In the genomic region with DNA sequence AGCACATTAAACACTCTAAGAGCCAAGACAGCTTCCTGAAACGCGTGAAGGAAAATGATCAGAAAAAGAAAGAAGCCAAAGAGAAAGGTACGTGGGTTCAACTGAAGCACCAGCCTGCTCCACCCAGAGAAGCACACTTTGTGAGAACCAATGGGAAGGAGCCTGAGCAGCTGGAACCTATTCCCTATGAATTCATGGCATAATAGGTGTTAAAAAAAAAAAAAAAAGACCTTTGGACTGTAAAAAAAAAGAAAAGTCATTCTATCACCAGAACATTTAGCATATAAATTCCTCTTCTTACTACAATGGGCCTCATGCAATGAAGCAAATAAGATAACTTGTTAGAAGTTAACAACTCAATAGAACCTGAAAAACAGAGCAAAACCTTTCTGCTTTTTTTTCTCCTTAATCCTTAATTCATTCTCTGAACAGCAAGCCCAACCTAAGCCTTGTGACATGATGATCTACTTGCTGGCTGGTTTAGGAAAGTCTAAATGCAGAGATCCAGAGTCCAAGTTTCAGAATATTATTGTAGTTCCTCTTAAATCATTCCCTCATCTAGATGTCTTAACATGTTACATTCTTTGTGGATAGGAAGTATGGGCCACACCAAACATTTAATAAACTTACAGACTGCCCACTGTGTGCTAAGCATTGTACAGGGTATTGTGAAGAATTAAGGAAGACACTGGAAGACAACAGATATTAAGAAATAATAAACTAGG, we compare ENCODE assay signal across 23 cellular contexts. TPM values are rescaled to one million over a fixed set of nuclear protein-coding genes. Genes with fewer than 3 reads are reported as not detected.
DNase-seq lines count a peak whose midpoint lies in the region; ATAC-seq, FAIRE-seq and TF ChIP-seq lines count a peak whose summit lies in the region.
"Had no signal": no experiment of that assay in that cellular context is flagged by ENCODE, and none has a peak within 500 bp of the region (broad histone marks: within the 10 kb centered on the region; RNA-seq: fewer than 3 reads in every experiment).

No MANE protein-coding gene starts in this region.

- no peak overlapping the region for H2BK5ac ChIP-seq in H1 (ENCODE audit: low read depth, low read length)
- H2BK5ac ChIP-seq in trophoblast cell (ENCODE audit: low read depth, low read length, poor library complexity), result no peak overlapping the region

- TF ChIP-seq EP300 in HepG2 (IDR thresholded peaks at IDR 0.05; ENCODE audit: low read depth in 2 of 2, low read length in 2 of 2), result no peak
- TF ChIP-seq EP300 in HepG2 (CRISPR knock-in tag; IDR thresholded peaks at IDR 0.05; ENCODE audit: borderline replicate concordance), result no peak
- TF ChIP-seq EP300 in H1 (IDR thresholded peaks at IDR 0.05; ENCODE audit: borderline replicate concordance in 1 of 2, low read depth in 2 of 2, low read length in 2 of 2), result no peak

- H2BK20ac ChIP-seq in H1 (ENCODE audit: low read length), result no peak overlapping the region

- TF ChIP-seq CTCF in HepG2 (CRISPR knock-in tag; IDR thresholded peaks at IDR 0.05) (no peak), right lobe of liver (IDR thresholded peaks at IDR 0.05) (no peak), H1 (IDR thresholded peaks at IDR 0.05; ENCODE audit: control extremely low read depth in 1 of 3, insufficient read depth in 1 of 3, low read depth in 1 of 3, low read length in 3 of 3) (no peak)

- H3K56ac ChIP-seq in H1 (replicated peaks; ENCODE audit: insufficient read length, low read depth, low read length), result no peak overlapping the region

- TF ChIP-seq RAD21 in HepG2 (CRISPR knock-in tag; IDR thresholded peaks at IDR 0.05) (no peak), H1 (IDR thresholded peaks at IDR 0.05 in 1 of 2, conservative IDR thresholded peaks at IDR 0.05 in 1 of 2; ENCODE audit: low read depth in 2 of 2, low read length in 2 of 2) (no peak)

- no peak overlapping the region for H3K27ac ChIP-seq in HepG2 (ENCODE audit: extremely low read length, insufficient read depth, low read length)
- no peak overlapping the region for H3K27ac ChIP-seq in right lobe of liver
- no peak overlapping the region for H3K27ac ChIP-seq in H1 (ENCODE audit: low read depth, low read length)
- no peak overlapping the region for H3K27ac ChIP-seq in trophoblast cell (ENCODE audit: low read depth, low read length)
- H3K27ac ChIP-seq: A549, C4-2B, HL-60, PC-9, SJSA1 had no signal

- TF ChIP-seq POLR2A in HepG2 (IDR thresholded peaks at IDR 0.05; ENCODE audit: insufficient read depth in 1 of 2, low read depth in 2 of 2, low read length in 2 of 2), result no peak
- TF ChIP-seq POLR2A in right lobe of liver (IDR thresholded peaks at IDR 0.05), result no peak
- no peak for TF ChIP-seq POLR2A in H1 (IDR thresholded peaks at IDR 0.05; ENCODE audit: control extremely low read depth in 1 of 2, low read depth in 2 of 2, low read length in 2 of 2)

- H3K4me1 ChIP-seq in HepG2 (ENCODE audit: insufficient read depth, low read length) (no peaks in the 10 kb centered on the region), right lobe of liver (peaks cover 0 to 16% (median 0%) of the 10 kb centered on the region in 4 donors), H1 (replicated peaks in 1 of 4; ENCODE audit: control insufficient read depth in 3 of 4, insufficient read depth in 4 of 4, low read length in 3 of 4) (peaks cover 0 to 7% (median 2%) of the 10 kb centered on the region in 4 experiments; a peak in 2 of 7 replicates), trophoblast cell (ENCODE audit: control insufficient read depth in 1 of 2, insufficient read depth in 2 of 2, low read length in 2 of 2) (no peaks in the 10 kb centered on the region)
- H3K4me1 ChIP-seq: A549, SJSA1 had no signal

- H4K8ac ChIP-seq in H1 (ENCODE audit: extremely low read depth, insufficient read depth, low read length), result no peak overlapping the region
- H4K8ac ChIP-seq in trophoblast cell (ENCODE audit: low read depth, low read length), result no peak overlapping the region

- H3K4me2 ChIP-seq in HepG2 (ENCODE audit: low read depth, low read length), result no peak overlapping the region
- H3K4me2 ChIP-seq in H1 (ENCODE audit: insufficient read depth in 1 of 2, low read depth in 2 of 2, low read length in 2 of 2), result peak overlapping the region; percentile 5 to 6; a peak in 2 of 4 replicates
- H3K4me2 ChIP-seq in trophoblast cell (ENCODE audit: low read length), result no peak overlapping the region
- H3K4me2 ChIP-seq: A549, PC-9 had no signal

- CTCF ChIA-PET in HepG2 (lab: Yijun Ruan, JAX; ENCODE audit: low intra/inter-chr PET ratio, low total read pairs), result no interaction called here
- CTCF ChIA-PET in H1 (lab: Charles Lee; ENCODE audit: partially characterized antibody), result interaction anchor here (1.0 to 3.8 kb wide), 2 partner anchors 8 to 56 kb away, joined by 3 to 15 read pairs; no protein-coding TSS in a partner anchor

- H3K4ac ChIP-seq in H1 (replicated peaks; ENCODE audit: insufficient read length, low read depth, low read length), result no peak overlapping the region
- H3K4ac ChIP-seq in trophoblast cell (ENCODE audit: low read depth, low read length), result no peak overlapping the region

- DNase-seq in HepG2 (ENCODE audit: low spot score) (no peak), right lobe of liver (no peak), H1 (ENCODE audit: low read depth in 1 of 2, low spot score in 2 of 2) (no peak), left colon (peak; percentile 9 to 41), trophoblast cell (no peak), DMS53 (lab: John Stamatoyannopoulos, UW) (no peak)
- DNase-seq in activated CD4-positive, alpha-beta T cell treated with anti-CD3 and anti-CD28 coated beads for 4 hours, result no peak
- DNase-seq: GOT3, HFFc6, KBM-7, NCI-H1436, NCI-H2029, NCI-H2171, NCI-H748 treated with DMSO at 0.1 percent for 48 hours, PC-9 had no signal

- WGBS in HepG2 (ENCODE audit: low lambda C conversion rate), result 97% methylated on average over 3 of the region's 3 CpGs
- 86% methylated on average over 3 of the region's 3 CpGs for WGBS in right lobe of liver (ENCODE audit: insufficient coverage, low coverage, low lambda C conversion rate, missing lambda C conversion rate)
- WGBS in H1 (ENCODE audit: extremely low coverage in 1 of 2, insufficient coverage in 1 of 2, insufficient read length in 1 of 2, insufficient replicate concordance in 2 of 2, low coverage in 1 of 2, low lambda C conversion rate in 2 of 2, missing lambda C conversion rate in 1 of 2), 2 experiments, result 25% methylated on average over 3 of the region's 3 CpGs; no CpG with 5 or more reads in 1 of the 2 experiments
- WGBS in trophoblast cell (ENCODE audit: extremely low coverage, insufficient coverage, insufficient read length), result no CpG with 5 or more reads among the region's 3 CpGs

- H2AFZ ChIP-seq in HepG2 (ENCODE audit: low read length) (no peak overlapping the region), H1 (ENCODE audit: low read length) (no peak overlapping the region; the same call in 1 of the 2 replicates), trophoblast cell (ENCODE audit: insufficient read depth, low read length, poor library complexity) (no peak overlapping the region)
- H2AFZ ChIP-seq: PC-9 had no signal

- H3K79me1 ChIP-seq in H1 (ENCODE audit: low read depth, low read length), result no peaks in the 10 kb centered on the region
- no peaks in the 10 kb centered on the region for H3K79me1 ChIP-seq in trophoblast cell (ENCODE audit: low read length)

- H3K23me2 ChIP-seq in H1 (ENCODE audit: low read depth, low read length), result no peaks in the 10 kb centered on the region

- H3K9ac ChIP-seq in HepG2 (ENCODE audit: insufficient read depth, low read depth, low read length) (no peak overlapping the region), H1 (replicated peaks in 1 of 4; ENCODE audit: extremely low read depth in 1 of 4, low read depth in 3 of 4, low read length in 3 of 4) (no peak overlapping the region), trophoblast cell (ENCODE audit: low read length) (no peak overlapping the region)

- H2BK12ac ChIP-seq in H1 (ENCODE audit: low read depth, low read length) (no peak overlapping the region), trophoblast cell (ENCODE audit: low read length) (no peak overlapping the region)

- no TSS peak for BruUV-seq in HepG2 (replicated peaks; lab: Mats Ljungman, UMichigan)

- in situ Hi-C loops in HepG2 (cut with HindIII; ENCODE audit: extremely low pct_ligation_motif_present, low pct_unique_long_range_greater_than_20kb), result no loop called here

- H2AK5ac ChIP-seq in H1 (ENCODE audit: low read depth, low read length) (no peak overlapping the region), trophoblast cell (ENCODE audit: low read length) (no peak overlapping the region)

- no peak for ATAC-seq in HepG2
- ATAC-seq in right lobe of liver, result no peak
- peak; percentile 84 for ATAC-seq in left colon
- no peak for ATAC-seq in GM21528 (IDR thresholded peaks at IDR 0.05; ENCODE audit: low FRiP score, unreplicated experiment)
- ATAC-seq: A549 had no signal

- no peak overlapping the region for H4K91ac ChIP-seq in H1 (replicated peaks; ENCODE audit: insufficient read length, low read length)
- no peak overlapping the region for H4K91ac ChIP-seq in trophoblast cell (ENCODE audit: low read depth, low read length)

- H3K79me2 ChIP-seq in HepG2 (ENCODE audit: insufficient read depth, low read length) (no peaks in the 10 kb centered on the region), H1 (ENCODE audit: control insufficient read depth in 1 of 2, insufficient read depth in 2 of 2, low read length in 2 of 2) (no peaks in the 10 kb centered on the region), trophoblast cell (ENCODE audit: control insufficient read depth, insufficient read depth, low read length, poor library complexity) (no peaks in the 10 kb centered on the region)

- H3K18ac ChIP-seq in H1 (ENCODE audit: extremely low read depth, low read length) (peak overlapping the region; percentile 63; the same call in 1 of the 2 replicates), trophoblast cell (ENCODE audit: low read length) (no peak overlapping the region)

- peak overlapping the region; percentile 92 for H2BK120ac ChIP-seq in H1 (replicated peaks; ENCODE audit: low read depth, low read length)
- H2BK120ac ChIP-seq in trophoblast cell (ENCODE audit: insufficient read depth, low read length, poor library complexity), result no peak overlapping the region

- intact Hi-C loops in HepG2 (cut with micrococcal nuclease; ENCODE audit: unreplicated experiment) (no loop called here), right lobe of liver (cut with DNase I) (no loop called here), left colon (cut with DNase I, micrococcal nuclease) (no loop called here)

- POLR2A ChIA-PET in HepG2 (lab: Yijun Ruan, JAX), result interaction anchor here (1.0 to 1.6 kb wide), 2 partner anchors 11 to 55 kb away, joined by 3 to 4 read pairs; no protein-coding TSS in a partner anchor
- POLR2A ChIA-PET in H1 (lab: Charles Lee; ENCODE audit: partially characterized antibody), result interaction anchor here (1.2 to 2.1 kb wide), 3 partner anchors 8 to 256 kb away, joined by 3 to 5 read pairs (median 4); a partner anchor contains a TSS

- peak overlapping the region; percentile 80 for H4K5ac ChIP-seq in H1 (ENCODE audit: insufficient read length, low read depth, low read length)

- no peak overlapping the region for H4K12ac ChIP-seq in trophoblast cell (ENCODE audit: low read depth, low read length)

- no peak overlapping the region for H3K23ac ChIP-seq in H1 (ENCODE audit: insufficient read length)
- H3K23ac ChIP-seq in trophoblast cell (ENCODE audit: low read length), result no peak overlapping the region

- no peaks in the 10 kb centered on the region for H3K27me3 ChIP-seq in HepG2 (ENCODE audit: control insufficient read depth in 1 of 2, insufficient read depth in 2 of 2, low read length in 2 of 2)
- no peaks in the 10 kb centered on the region for H3K27me3 ChIP-seq in right lobe of liver
- no peaks in the 10 kb centered on the region for H3K27me3 ChIP-seq in H1 (replicated peaks in 1 of 4; ENCODE audit: control insufficient read depth in 3 of 4, extremely low read depth in 1 of 4, insufficient read depth in 3 of 4, low read length in 3 of 4)
- no peaks in the 10 kb centered on the region for H3K27me3 ChIP-seq in trophoblast cell (ENCODE audit: insufficient read depth, low read length)
- H3K27me3 ChIP-seq: SJSA1 had no signal

- H3K4me3 ChIP-seq in HepG2 (replicated peaks in 1 of 3; ENCODE audit: insufficient read depth in 1 of 3, low read depth in 2 of 3, low read length in 3 of 3) (no peak overlapping the region), right lobe of liver (no peak overlapping the region), H1 (ENCODE audit: extremely low read depth in 1 of 4, insufficient read depth in 2 of 4, low read depth in 3 of 4, low read length in 4 of 4) (no peak overlapping the region; a peak in 1 of 8 replicates), trophoblast cell (ENCODE audit: low read depth, low read length) (no peak overlapping the region)
- H3K4me3 ChIP-seq: A549, PC-9, SJSA1 had no signal

- no peak overlapping the region for H2BK15ac ChIP-seq in H1 (ENCODE audit: low read length)

- no peaks in the 10 kb centered on the region for H4K20me1 ChIP-seq in HepG2 (ENCODE audit: insufficient read depth, low read length)
- H4K20me1 ChIP-seq in H1 (replicated peaks in 1 of 2; ENCODE audit: control insufficient read depth in 1 of 2, insufficient read depth in 2 of 2, low read length in 2 of 2), result no peaks in the 10 kb centered on the region

- H3K36me3 ChIP-seq in HepG2 (replicated peaks in 1 of 2; ENCODE audit: control insufficient read depth in 1 of 2, insufficient read depth in 2 of 2, low read length in 2 of 2) (peaks cover 7 to 18% of the 10 kb centered on the region in 2 experiments), right lobe of liver (no peaks in the 10 kb centered on the region), H1 (ENCODE audit: control insufficient read depth in 2 of 4, insufficient read depth in 4 of 4, low read length in 3 of 4) (peaks cover 0 to 15% (median 4%) of the 10 kb centered on the region in 4 experiments; a peak in 4 of 8 replicates), trophoblast cell (ENCODE audit: control insufficient read depth in 1 of 2, insufficient read depth in 2 of 2, low read length in 2 of 2) (peaks cover 0 to 2% of the 10 kb centered on the region in 2 experiments)

- H3K9me3 ChIP-seq in HepG2 (ENCODE audit: low read length) (no peaks in the 10 kb centered on the region), right lobe of liver (no peaks in the 10 kb centered on the region), H1 (ENCODE audit: insufficient read depth in 2 of 2, low read depth in 1 of 2, low read length in 1 of 2) (no peaks in the 10 kb centered on the region), trophoblast cell (ENCODE audit: insufficient read depth, low read depth, low read length) (no peaks in the 10 kb centered on the region)
- H3K9me3 ChIP-seq: A549, SJSA1 had no signal

- H3K14ac ChIP-seq in H1 (ENCODE audit: insufficient read length) (no peak overlapping the region), trophoblast cell (ENCODE audit: low read length) (no peak overlapping the region)

- FAIRE-seq in HepG2 (lab: Jason Lieb, UNC) (no peak), H1 (lab: Jason Lieb, UNC) (no peak)
- FAIRE-seq: A549, GM12892, HTR-8/SVneo had no signal

RNA-seq across cellular contexts. Expression of a gene that starts 45.4 kb away (rescaled TPM):
- 37.5 and 56.0 TPM in 2 replicates for total RNA-seq in HepG2 (2016; rRNA removed; fragmentation: Illumina TruSeq; extraction: Trizol)
- total RNA-seq in HepG2 (2016; cell fraction: cytosol; rRNA removed; fragmentation: Illumina TruSeq; extraction: Trizol; ENCODE audit: low read depth), result 16.6 and 20.8 TPM in 2 replicates
- total RNA-seq in HepG2 (2016; cell fraction: insoluble cytoplasmic fraction; rRNA removed; fragmentation: Illumina TruSeq; extraction: Trizol), result 33.8 and 58.4 TPM in 2 replicates
- 19.3 and 20.3 TPM in 2 replicates for total RNA-seq in HepG2 (2016; cell fraction: membrane; rRNA removed; fragmentation: Illumina TruSeq; extraction: Trizol)
- 37.0 and 37.3 TPM in 2 replicates for total RNA-seq in HepG2 (2016; cell fraction: nucleus; rRNA removed; fragmentation: Illumina TruSeq; extraction: Trizol)
- 11.7 and 13.3 TPM in 2 replicates for polyA plus RNA-seq in HepG2 (2011; rRNA removed)
- polyA plus RNA-seq in HepG2 (2011; cell fraction: cytosol; rRNA removed), result 6.1 and 11.1 TPM in 2 replicates
- polyA plus RNA-seq in HepG2 (2011; cell fraction: nucleus; rRNA removed), result 9.8 and 16.5 TPM in 2 replicates
- 5.2 and 10.0 TPM in 2 replicates for polyA plus RNA-seq in HepG2 (2012)
- polyA plus RNA-seq in HepG2 (2016; cell fraction: cytosol; fragmentation: Illumina TruSeq; extraction: Trizol; ENCODE audit: low read depth), result 1.1 TPM in 2 replicates
- 25.6 and 29.6 TPM in 2 replicates for polyA plus RNA-seq in HepG2 (2016; cell fraction: insoluble cytoplasmic fraction; fragmentation: Illumina TruSeq; extraction: Trizol; ENCODE audit: low read depth)
- polyA plus RNA-seq in HepG2 (2016; cell fraction: membrane; fragmentation: Illumina TruSeq; extraction: Trizol; ENCODE audit: low read depth), result 3.8 and 3.9 TPM in 2 replicates
- polyA plus RNA-seq in HepG2 (2016; cell fraction: nucleus; fragmentation: Illumina TruSeq; extraction: Trizol; ENCODE audit: insufficient read depth, low read depth), result 39.1 and 42.0 TPM in 2 replicates
- polyA minus RNA-seq in HepG2 (2011; rRNA and poly(A)+ RNA removed; ENCODE audit: low replicate concordance), result 45.8 and 194 TPM in 2 replicates
- polyA minus RNA-seq in HepG2 (2011; cell fraction: cytosol; rRNA and poly(A)+ RNA removed), result 13.8 and 15.9 TPM in 2 replicates
- 29.7 and 36.7 TPM in 2 replicates for polyA minus RNA-seq in HepG2 (2011; cell fraction: nucleus; rRNA and poly(A)+ RNA removed)
- total RNA-seq in right lobe of liver, result 1 to 10 TPM; 3.1 to 6.7 (median 3.9) TPM
- 39.2 and 40.3 TPM in 2 replicates for total RNA-seq in H1 (2021; fragmentation: NEBNext Ultra II Directional; extraction: Animal tissue kit (Norgen Biotek cat#: 25700))
- polyA plus RNA-seq in H1 (2011; rRNA removed), result 30.7 and 34.5 TPM in 2 replicates
- polyA plus RNA-seq in H1 (2011; cell fraction: cytosol; rRNA removed), result 36.0 TPM
- polyA plus RNA-seq in H1 (2011; cell fraction: nucleus; rRNA removed), result 68.6 TPM
- 26.1 to 36.6 TPM (median 31.4 TPM) in 4 replicates for polyA plus RNA-seq in H1 (2012, experiment 1 of 2)
- 1.6 TPM for polyA plus RNA-seq in H1 (2012, experiment 2 of 2)
- 17.5 TPM for polyA plus RNA-seq in H1 (2013, experiment 1 of 2)
- polyA plus RNA-seq in H1 (2013, experiment 2 of 2), result 18.4 TPM
- 105 and 135 TPM in 2 replicates for polyA minus RNA-seq in H1 (2011; rRNA and poly(A)+ RNA removed)
- 33.2 TPM for polyA minus RNA-seq in H1 (2011; cell fraction: cytosol; rRNA and poly(A)+ RNA removed)
- polyA minus RNA-seq in H1 (2011; cell fraction: nucleus; rRNA and poly(A)+ RNA removed), result 58.3 TPM
- total RNA-seq in left colon, result 10 to 100 TPM in 1 of 2 donors, 1 to 10 TPM in 1; 7.0 to 10.3 TPM
- polyA plus RNA-seq in trophoblast cell (2013), result 9.1 and 9.8 TPM in 2 replicates

RNA-seq across cellular contexts. Expression of a gene that starts 54.7 kb away (rescaled TPM):
- 0.11 TPM in 2 replicates for total RNA-seq in HepG2 (2016; rRNA removed; fragmentation: Illumina TruSeq; extraction: Trizol)
- total RNA-seq in HepG2 (2016; cell fraction: cytosol; rRNA removed; fragmentation: Illumina TruSeq; extraction: Trizol; ENCODE audit: low read depth), result 0.09 and 0.20 TPM in 2 replicates
- total RNA-seq in HepG2 (2016; cell fraction: insoluble cytoplasmic fraction; rRNA removed; fragmentation: Illumina TruSeq; extraction: Trizol), result 0.04 and 0.16 TPM in 2 replicates
- total RNA-seq in HepG2 (2016; cell fraction: membrane; rRNA removed; fragmentation: Illumina TruSeq; extraction: Trizol), result 0.14 and 0.19 TPM in 2 replicates
- total RNA-seq in HepG2 (2016; cell fraction: nucleus; rRNA removed; fragmentation: Illumina TruSeq; extraction: Trizol), result not detected in 2 replicates
- polyA plus RNA-seq in HepG2 (2011; rRNA removed), result 0.04 and 0.05 TPM in 2 replicates
- polyA plus RNA-seq in HepG2 (2011; cell fraction: cytosol; rRNA removed), result 0.01 and 0.06 TPM in 2 replicates
- polyA plus RNA-seq in HepG2 (2011; cell fraction: nucleus; rRNA removed), result 0.05 and 0.11 TPM in 2 replicates
- polyA plus RNA-seq in HepG2 (2012), result not detected in 2 replicates
- polyA plus RNA-seq in HepG2 (2016; cell fraction: cytosol; fragmentation: Illumina TruSeq; extraction: Trizol; ENCODE audit: low read depth), result 0.20 and 0.24 TPM in 2 replicates
- polyA plus RNA-seq in HepG2 (2016; cell fraction: insoluble cytoplasmic fraction; fragmentation: Illumina TruSeq; extraction: Trizol; ENCODE audit: low read depth), result 0.10 and 0.17 TPM in 2 replicates
- polyA plus RNA-seq in HepG2 (2016; cell fraction: membrane; fragmentation: Illumina TruSeq; extraction: Trizol; ENCODE audit: low read depth), result 0.16 and 0.21 TPM in 2 replicates
- polyA plus RNA-seq in HepG2 (2016; cell fraction: nucleus; fragmentation: Illumina TruSeq; extraction: Trizol; ENCODE audit: insufficient read depth, low read depth), result 0.11 TPM in 2 replicates
- 0.04 and 0.05 TPM in 2 replicates for polyA minus RNA-seq in HepG2 (2011; rRNA and poly(A)+ RNA removed; ENCODE audit: low replicate concordance)
- polyA minus RNA-seq in HepG2 (2011; cell fraction: cytosol; rRNA and poly(A)+ RNA removed), result not detected in 2 replicates
- not detected in 2 replicates for polyA minus RNA-seq in HepG2 (2011; cell fraction: nucleus; rRNA and poly(A)+ RNA removed)
- total RNA-seq in right lobe of liver, result 1 to 10 TPM in 2 of 6 experiments, under 1 TPM in 4; 0.09 to 3.3 (median 0.64) TPM
- total RNA-seq in H1 (2021; fragmentation: NEBNext Ultra II Directional; extraction: Animal tissue kit (Norgen Biotek cat#: 25700)), result 51.3 and 56.8 TPM in 2 replicates
- polyA plus RNA-seq in H1 (2011; rRNA removed), result 61.4 and 76.2 TPM in 2 replicates
- polyA plus RNA-seq in H1 (2011; cell fraction: cytosol; rRNA removed), result 77.8 TPM
- 48.9 TPM for polyA plus RNA-seq in H1 (2011; cell fraction: nucleus; rRNA removed)
- polyA plus RNA-seq in H1 (2012, experiment 1 of 2), result 48.4 to 68.0 TPM (median 59.0 TPM) in 4 replicates
- polyA plus RNA-seq in H1 (2012, experiment 2 of 2), result 60.7 TPM
- polyA plus RNA-seq in H1 (2013, experiment 1 of 2), result 22.6 TPM
- 21.5 TPM for polyA plus RNA-seq in H1 (2013, experiment 2 of 2)
- polyA minus RNA-seq in H1 (2011; rRNA and poly(A)+ RNA removed), result 38.7 and 39.0 TPM in 2 replicates
- 17.8 TPM for polyA minus RNA-seq in H1 (2011; cell fraction: cytosol; rRNA and poly(A)+ RNA removed)
- polyA minus RNA-seq in H1 (2011; cell fraction: nucleus; rRNA and poly(A)+ RNA removed), result 15.3 TPM
- total RNA-seq in left colon, result 1 to 10 TPM in 1 of 2 donors, under 1 TPM in 1; 0.15 to 1.1 TPM
- 2.4 and 2.6 TPM in 2 replicates for polyA plus RNA-seq in trophoblast cell (2013)
- total RNA-seq: NCI-H460 had no signal

RNA-seq across cellular contexts. Expression of a gene that starts 57.6 kb away (rescaled TPM):
- total RNA-seq in HepG2 (2016; rRNA removed; fragmentation: Illumina TruSeq; extraction: Trizol) (143 TPM in 2 replicates), right lobe of liver (10 to 100 TPM; 38.2 to 51.6 (median 43.3) TPM), left colon (10 to 100 TPM; 46.3 to 85.2 TPM)
- 24.4 TPM in 2 replicates for total RNA-seq in HepG2 (2016; cell fraction: cytosol; rRNA removed; fragmentation: Illumina TruSeq; extraction: Trizol; ENCODE audit: low read depth)
- 138 and 149 TPM in 2 replicates for total RNA-seq in HepG2 (2016; cell fraction: insoluble cytoplasmic fraction; rRNA removed; fragmentation: Illumina TruSeq; extraction: Trizol)
- total RNA-seq in HepG2 (2016; cell fraction: membrane; rRNA removed; fragmentation: Illumina TruSeq; extraction: Trizol), result 70.2 and 74.6 TPM in 2 replicates
- total RNA-seq in HepG2 (2016; cell fraction: nucleus; rRNA removed; fragmentation: Illumina TruSeq; extraction: Trizol), result 56.8 and 74.7 TPM in 2 replicates
- polyA plus RNA-seq in HepG2 (2011; rRNA removed) (197 and 205 TPM in 2 replicates), H1 (2011; rRNA removed) (200 and 269 TPM in 2 replicates)
- polyA plus RNA-seq in HepG2 (2011; cell fraction: cytosol; rRNA removed), result 221 and 226 TPM in 2 replicates
- polyA plus RNA-seq in HepG2 (2011; cell fraction: nucleus; rRNA removed), result 88.7 and 112 TPM in 2 replicates
- 197 and 317 TPM in 2 replicates for polyA plus RNA-seq in HepG2 (2012)
- 29.4 and 32.0 TPM in 2 replicates for polyA plus RNA-seq in HepG2 (2016; cell fraction: cytosol; fragmentation: Illumina TruSeq; extraction: Trizol; ENCODE audit: low read depth)
- polyA plus RNA-seq in HepG2 (2016; cell fraction: insoluble cytoplasmic fraction; fragmentation: Illumina TruSeq; extraction: Trizol; ENCODE audit: low read depth), result 166 and 198 TPM in 2 replicates
- polyA plus RNA-seq in HepG2 (2016; cell fraction: membrane; fragmentation: Illumina TruSeq; extraction: Trizol; ENCODE audit: low read depth), result 66.7 and 68.9 TPM in 2 replicates
- 103 and 122 TPM in 2 replicates for polyA plus RNA-seq in HepG2 (2016; cell fraction: nucleus; fragmentation: Illumina TruSeq; extraction: Trizol; ENCODE audit: insufficient read depth, low read depth)
- 175 and 518 TPM in 2 replicates for polyA minus RNA-seq in HepG2 (2011; rRNA and poly(A)+ RNA removed; ENCODE audit: low replicate concordance)
- polyA minus RNA-seq in HepG2 (2011; cell fraction: cytosol; rRNA and poly(A)+ RNA removed), result 239 and 287 TPM in 2 replicates
- 56.7 and 73.2 TPM in 2 replicates for polyA minus RNA-seq in HepG2 (2011; cell fraction: nucleus; rRNA and poly(A)+ RNA removed)
- total RNA-seq in H1 (2021; fragmentation: NEBNext Ultra II Directional; extraction: Animal tissue kit (Norgen Biotek cat#: 25700)), result 281 and 295 TPM in 2 replicates
- polyA plus RNA-seq in H1 (2011; cell fraction: cytosol; rRNA removed), result 246 TPM
- polyA plus RNA-seq in H1 (2011; cell fraction: nucleus; rRNA removed), result 211 TPM
- 312 to 485 TPM (median 385 TPM) in 4 replicates for polyA plus RNA-seq in H1 (2012, experiment 1 of 2)
- polyA plus RNA-seq in H1 (2012, experiment 2 of 2), result 284 TPM
- polyA plus RNA-seq in H1 (2013, experiment 1 of 2), result 209 TPM
- polyA plus RNA-seq in H1 (2013, experiment 2 of 2), result 231 TPM
- 360 and 517 TPM in 2 replicates for polyA minus RNA-seq in H1 (2011; rRNA and poly(A)+ RNA removed)
- polyA minus RNA-seq in H1 (2011; cell fraction: cytosol; rRNA and poly(A)+ RNA removed), result 175 TPM
- polyA minus RNA-seq in H1 (2011; cell fraction: nucleus; rRNA and poly(A)+ RNA removed), result 93.2 TPM
- polyA plus RNA-seq in trophoblast cell (2013), result 336 and 339 TPM in 2 replicates

Comparison
In these comparisons a context has a peak if more than half of its experiments do, and no peak if none do; other contexts are left out.
1. DNase-seq: peak in left colon (2 of 2); none in HepG2 (single experiment), right lobe of liver (0 of 3), H1 (0 of 2), trophoblast cell (0 of 2), activated CD4-positive, alpha-beta T cell treated with anti-CD3 and anti-CD28 coated beads for 4 hours (0 of 2) and DMS53 (single experiment).
2. H3K4me2 ChIP-seq: peak in H1 (2 of 2); none in HepG2 (single experiment) and trophoblast cell (single experiment).
3. RNA of a gene that starts 54.7 kb away (total RNA-seq): 51.3 to 56.8 TPM in H1; 0.15 to 1.1 TPM in left colon, 0.09 to 3.3 TPM in right lobe of liver and 0.04 to 0.20 TPM in HepG2; every median in the first group is over 10 times any median in the second.